ENCODE assay signal across 26 cellular contexts in the genomic region with DNA sequence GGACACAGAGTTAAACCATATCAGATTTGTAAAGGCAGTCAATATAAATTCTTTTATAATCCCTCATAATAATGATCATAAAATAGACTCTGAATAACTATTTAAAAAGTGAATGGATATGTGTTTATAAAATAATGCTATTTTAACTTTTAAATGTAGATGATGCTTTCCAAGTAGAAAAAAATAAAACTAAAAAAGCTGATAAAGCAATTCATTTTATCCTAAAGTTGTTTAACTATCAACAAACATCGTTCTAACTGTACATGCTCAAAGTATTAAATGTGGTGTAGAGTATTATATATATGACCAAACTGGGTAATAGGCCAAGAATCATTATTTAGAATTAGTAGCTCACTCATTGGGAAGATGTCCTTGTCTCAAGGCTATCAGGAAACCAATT.
"Had no signal": no experiment of that assay in that cellular context is flagged by ENCODE, and none has a peak within 500 bp of the region (broad histone marks: within the 10 kb centered on the region; RNA-seq: fewer than 3 reads in every experiment).

No MANE protein-coding gene starts in this region.

- H3K36me3 Mint-ChIP-seq: mesothelial cell of epicardium had no signal

- H3K27me3 ChIP-seq: dorsolateral prefrontal cortex, esophagus squamous epithelium, gastrocnemius medialis, heart right ventricle, left lung had no signal

- H3K4me3 ChIP-seq: coronary artery, dorsolateral prefrontal cortex, esophagus squamous epithelium, gastrocnemius medialis, heart right ventricle, left lung, lower lobe of right lung, mucosa of descending colon had no signal

- H3K27ac Mint-ChIP-seq: mesothelial cell of epicardium had no signal

- ATAC-seq: esophagus mucosa, gastrocnemius medialis, heart right ventricle, left cardiac atrium, left lung, left ventricle myocardium superior, lower lobe of right lung, mucosa of descending colon had no signal

- H3K9me3 ChIP-seq: esophagus squamous epithelium, gastrocnemius medialis, left lung, lower lobe of right lung, mucosa of descending colon had no signal

- DNase-seq: dermis blood vessel endothelial cell; dorsolateral prefrontal cortex; effector CD4-positive, alpha-beta T cell; effector memory CD4-positive, alpha-beta T cell; erythroblast; esophagus squamous epithelium; foreskin fibroblast; foreskin melanocyte; gastrocnemius medialis; glutamatergic neuron; head of caudate nucleus; heart right ventricle; hippocampal formation; left cardiac atrium; left lung; left ventricle myocardium superior; lower lobe of right lung; mesenchymal stem cell; mucosa of descending colon had no signal

- H3K4me3 Mint-ChIP-seq: mesothelial cell of epicardium had no signal

- H3K4me1 ChIP-seq: esophagus squamous epithelium, heart right ventricle, left lung, lower lobe of right lung had no signal

- H3K9me3 Mint-ChIP-seq: mesothelial cell of epicardium had no signal

- FAIRE-seq: colon, islet of Langerhans, keratinocyte had no signal

- H3K27ac ChIP-seq: coronary artery, dorsolateral prefrontal cortex, epithelial cell of prostate, esophagus squamous epithelium, gastrocnemius medialis, heart right ventricle, left lung, lower lobe of right lung had no signal

- H3K36me3 ChIP-seq: esophagus squamous epithelium, gastrocnemius medialis, heart right ventricle, left lung, lower lobe of right lung had no signal
